32 cellular contexts compared by ENCODE assay signal in the genomic region with DNA sequence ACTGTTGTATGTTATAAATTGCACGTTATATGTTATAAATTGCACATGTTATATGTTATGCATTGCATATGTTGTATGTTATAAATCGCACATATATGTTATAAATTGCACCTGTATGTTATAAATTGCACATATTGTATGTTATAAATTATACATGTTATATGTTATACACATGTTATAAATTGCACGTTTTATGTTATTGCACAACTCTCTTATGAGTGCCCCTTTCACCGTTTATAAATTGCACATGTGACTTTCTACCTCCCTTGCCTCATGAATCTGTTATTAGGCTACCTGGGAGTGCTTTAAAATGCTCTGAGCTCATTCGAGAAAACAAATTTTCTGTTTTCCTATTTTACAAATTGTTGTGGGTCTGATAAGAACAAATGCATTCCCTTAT.
"Had no signal": no experiment of that assay in that cellular context is flagged by ENCODE, and none has a peak within 500 bp of the region (broad histone marks: within the 10 kb centered on the region; RNA-seq: fewer than 3 reads in every experiment).

No MANE protein-coding gene starts in this region.

- H3K4me2 ChIP-seq: smooth muscle cell had no signal

- H3K4me3 Mint-ChIP-seq: naive thymus-derived CD8-positive, alpha-beta T cell; natural killer cell treated with Interleukin-12 subunit alpha and Interleukin-12 subunit beta and Interleukin-15 and Interleukin-18, amount 100 ng/mL, for 72 hours; nephron progenitor cell; neural crest cell; stimulated activated memory B cell treated with anti-CD40 and anti-IgM and Interleukin-4, amounts not matched to agents 10 μg/mL and 1 μg/mL and 100 μg/mL, for 72 hours; stimulated activated naive CD8-positive, alpha-beta T cell treated with anti-CD3 and anti-CD28 coated beads, Interleukin-15, amount 100 ng/mL, for 72 hours; type B pancreatic cell had no signal

- H3K4me3 ChIP-seq: ovary, psoas muscle, skin epidermis, smooth muscle cell, spleen, suprapubic skin, testis, tibial artery, transverse colon, upper lobe of right lung, uterus had no signal

- H3K27me3 ChIP-seq: ovary, suprapubic skin, testis, upper lobe of right lung, uterus had no signal

- H3K4me1 ChIP-seq: parathyroid adenoma, psoas muscle, spleen, suprapubic skin, testis, tibial artery, transverse colon, upper lobe of right lung, uterus had no signal

- H3K27ac ChIP-seq: ovary, parathyroid adenoma, psoas muscle, skin epidermis, spleen, suprapubic skin, testis, tibial artery, transverse colon, upper lobe of right lung, uterus had no signal

- H3K27ac Mint-ChIP-seq: naive thymus-derived CD8-positive, alpha-beta T cell; natural killer cell treated with Interleukin-12 subunit alpha and Interleukin-12 subunit beta and Interleukin-15 and Interleukin-18, amount 100 ng/mL, for 72 hours; nephron progenitor cell; progenitor cell of endocrine pancreas; stimulated activated memory B cell treated with anti-CD40 and anti-IgM and Interleukin-4, amounts not matched to agents 10 μg/mL and 1 μg/mL and 100 μg/mL, for 72 hours; stimulated activated naive CD8-positive, alpha-beta T cell treated with anti-CD3 and anti-CD28 coated beads, Interleukin-15, amount 100 ng/mL, for 72 hours; type B pancreatic cell had no signal

- ATAC-seq: naive thymus-derived CD8-positive, alpha-beta T cell; natural killer cell treated with Interleukin-12 subunit alpha and Interleukin-12 subunit beta and Interleukin-15 and Interleukin-18, amount 100 ng/mL, for 72 hours; psoas muscle; right cardiac atrium; sciatic nerve; stimulated activated memory B cell treated with anti-CD40 and anti-IgM and Interleukin-4, amounts not matched to agents 10 μg/mL and 1 μg/mL and 100 μg/mL, for 72 hours; stimulated activated naive CD8-positive, alpha-beta T cell treated with anti-CD3 and anti-CD28 coated beads, Interleukin-15, amount 100 ng/mL, for 72 hours; stimulated activated naive CD8-positive, alpha-beta T cell treated with anti-CD3 and anti-CD28 coated beads, Interleukin-15, Interleukin-2, amounts not matched to agents 100 U/mL and 50 U/mL, for 24 hours; upper lobe of right lung had no signal

- H3K9me3 ChIP-seq: psoas muscle, suprapubic skin, testis, transverse colon, upper lobe of right lung, uterus had no signal

- H2AFZ ChIP-seq: parathyroid adenoma had no signal

- H3K79me2 ChIP-seq: parathyroid adenoma had no signal

- H3K9me3 Mint-ChIP-seq: natural killer cell treated with Interleukin-12 subunit alpha and Interleukin-12 subunit beta and Interleukin-15 and Interleukin-18, amount 100 ng/mL, for 72 hours; neural crest cell; stimulated activated naive CD8-positive, alpha-beta T cell treated with anti-CD3 and anti-CD28 coated beads, Interleukin-15, amount 100 ng/mL, for 72 hours; type B pancreatic cell had no signal

- H3K36me3 ChIP-seq: ovary, spleen, suprapubic skin, tibial artery, transverse colon, upper lobe of right lung, uterus had no signal

- H3K4me1 Mint-ChIP-seq: naive thymus-derived CD8-positive, alpha-beta T cell; nephron progenitor cell; stimulated activated memory B cell treated with anti-CD40 and anti-IgM and Interleukin-4, amounts not matched to agents 10 μg/mL and 1 μg/mL and 100 μg/mL, for 72 hours; stimulated activated naive CD8-positive, alpha-beta T cell treated with anti-CD3 and anti-CD28 coated beads, Interleukin-15, amount 100 ng/mL, for 72 hours had no signal

- H3K36me3 Mint-ChIP-seq: natural killer cell treated with Interleukin-12 subunit alpha and Interleukin-12 subunit beta and Interleukin-15 and Interleukin-18, amount 100 ng/mL, for 72 hours; stimulated activated memory B cell treated with anti-CD40 and anti-IgM and Interleukin-4, amounts not matched to agents 10 μg/mL and 1 μg/mL and 100 μg/mL, for 72 hours; type B pancreatic cell had no signal

- H3K9ac ChIP-seq: parathyroid adenoma had no signal

- DNase-seq: naive thymus-derived CD8-positive, alpha-beta T cell; nephron progenitor cell; occipital lobe; ovary; posterior cingulate gyrus; psoas muscle; right cardiac atrium; spleen; stimulated activated CD4-positive, alpha-beta T cell treated with anti-CD3 and anti-CD28 coated beads, Interleukin-12 subunit alpha, Interleukin-12 subunit beta, amount 100 ng/mL, for 4 hours; stimulated activated CD4-positive, alpha-beta T cell treated with anti-CD3 and anti-CD28 coated beads, Interleukin-1b, Interleukin-23, amount 100 ng/mL, for 48 hours; stimulated activated CD4-positive, alpha-beta T cell treated with anti-CD3 and anti-CD28 coated beads, Interleukin-4, amount 100 ng/mL, for 1 hour; stimulated activated CD4-positive, alpha-beta T cell treated with anti-CD3 and anti-CD28 coated beads, Interleukin-4, amount 100 ng/mL, for 4 hours; stimulated activated CD8-positive, alpha-beta memory T cell treated with anti-CD3 and anti-CD28 coated beads, Interleukin-4, amount 100 ng/mL, for 48 hours; stimulated activated naive CD4-positive, alpha-beta T cell; stimulated activated naive CD8-positive, alpha-beta T cell treated with anti-CD3 and anti-CD28 coated beads, Interleukin-15, amount 100 ng/mL, for 72 hours; stimulated activated naive CD8-positive, alpha-beta T cell treated with anti-CD3 and anti-CD28 coated beads, Interleukin-15, Interleukin-2, amounts not matched to agents 100 U/mL and 50 U/mL, for 24 hours; substantia nigra; testis; tibial artery; transverse colon; upper lobe of right lung; uterus had no signal
